In the genomic region with DNA sequence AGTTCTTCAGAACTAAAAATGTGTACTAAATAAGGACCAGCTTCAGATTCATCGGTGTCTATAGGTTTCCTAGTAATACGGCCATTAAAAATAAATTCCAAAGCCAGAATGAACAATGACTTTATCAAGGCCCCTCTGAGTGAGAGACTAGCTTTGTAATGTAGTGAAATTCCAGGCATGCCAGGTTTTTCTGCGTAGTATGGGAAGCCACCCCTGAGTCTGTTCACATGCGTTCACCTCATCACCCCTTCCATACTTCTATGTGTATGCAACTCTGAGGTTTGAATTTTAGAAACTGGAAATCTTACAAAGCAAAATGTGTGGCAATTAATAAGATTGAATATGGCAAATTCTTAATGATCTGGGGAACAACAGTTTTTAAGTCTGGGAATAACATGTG, we compare ENCODE assay signal across 18 cellular contexts. TPM values are rescaled to one million over a fixed set of nuclear protein-coding genes. Genes with fewer than 3 reads are reported as not detected.
DNase-seq lines count a peak whose midpoint lies in the region; ATAC-seq and TF ChIP-seq lines count a peak whose summit lies in the region.
"Had no signal": no experiment of that assay in that cellular context is flagged by ENCODE, and none has a peak within 500 bp of the region (broad histone marks: within the 10 kb centered on the region; RNA-seq: fewer than 3 reads in every experiment).

No MANE protein-coding gene starts in this region.

- H3K36me3 Mint-ChIP-seq in type B pancreatic cell, result peaks cover 8% of the 10 kb centered on the region

- H3K27ac ChIP-seq in HUES64 (ENCODE audit: low read depth, low read length), result peak overlapping the region; percentile 38
- H3K27ac ChIP-seq in brain microvascular endothelial cell, result no peak overlapping the region
- no peak overlapping the region for H3K27ac ChIP-seq in iPS-20b (ENCODE audit: low read length)
- no peak overlapping the region for H3K27ac ChIP-seq in Peyer's patch

- H3K4me1 ChIP-seq in HUES64 (ENCODE audit: insufficient read depth, low read length), result peaks cover 27% of the 10 kb centered on the region
- H3K4me1 ChIP-seq in iPS-20b (ENCODE audit: insufficient read depth, low read length), result peaks cover 29% of the 10 kb centered on the region
- H3K4me1 ChIP-seq in Peyer's patch, result peaks cover 0 to 6% (median 0%) of the 10 kb centered on the region in 4 donors

- H3K27me3 ChIP-seq in HUES64 (ENCODE audit: insufficient read depth, low read length) (no peaks in the 10 kb centered on the region), brain microvascular endothelial cell (replicated peaks) (no peaks in the 10 kb centered on the region), iPS-20b (ENCODE audit: insufficient read depth, low read length) (no peaks in the 10 kb centered on the region), Peyer's patch (no peaks in the 10 kb centered on the region)

- H3K9ac ChIP-seq in HUES64 (ENCODE audit: low read depth, low read length) (peak overlapping the region; percentile 10; the same call in 1 of the 2 replicates), iPS-20b (ENCODE audit: low read depth, low read length) (peak overlapping the region; percentile 3; the same call in 1 of the 2 replicates)

- TF ChIP-seq POLR2A in Peyer's patch (IDR thresholded peaks at IDR 0.05), result no peak

- H3K9me3 ChIP-seq in HUES64 (ENCODE audit: insufficient read depth, low read depth, low read length) (no peaks in the 10 kb centered on the region), iPS-20b (ENCODE audit: insufficient read depth, low read depth, low read length) (no peaks in the 10 kb centered on the region), Peyer's patch (no peaks in the 10 kb centered on the region)

- peak overlapping the region; percentile 22 for H3K4me3 Mint-ChIP-seq in type B pancreatic cell
- H3K4me3 Mint-ChIP-seq: B cell; CD4-positive, alpha-beta T cell; HFFc6; IgD-negative memory B cell had no signal

- no peaks in the 10 kb centered on the region for H3K9me3 Mint-ChIP-seq in type B pancreatic cell
- H3K9me3 Mint-ChIP-seq: CD4-positive, alpha-beta T cell; HFFc6; IgD-negative memory B cell had no signal

- H3K36me3 ChIP-seq in HUES64 (ENCODE audit: insufficient read depth, low read length), result 0 out of 2 replicates have a peak, but pooled peaks cover 5% of the 10 kb centered on the region
- H3K36me3 ChIP-seq in brain microvascular endothelial cell (replicated peaks), result no peaks in the 10 kb centered on the region
- 0 out of 2 replicates have a peak, but pooled peaks cover 3% of the 10 kb centered on the region for H3K36me3 ChIP-seq in iPS-20b (ENCODE audit: insufficient read depth, low read depth, low read length)
- H3K36me3 ChIP-seq in Peyer's patch, result no peaks in the 10 kb centered on the region

- in situ Hi-C loops in brain microvascular endothelial cell (cut with HindIII; ENCODE audit: low pct_ligation_motif_present, low sequenced_read_pairs), result no loop called here

- ATAC-seq in GM18867 (IDR thresholded peaks at IDR 0.05; ENCODE audit: unreplicated experiment), result no peak
- ATAC-seq: Panc1 had no signal

- no peaks in the 10 kb centered on the region for H3K27me3 Mint-ChIP-seq in type B pancreatic cell
- H3K27me3 Mint-ChIP-seq: B cell; CD4-positive, alpha-beta T cell; IgD-negative memory B cell had no signal

- TF ChIP-seq CTCF in brain microvascular endothelial cell (IDR thresholded peaks at IDR 0.05; ENCODE audit: low read depth, low read length, missing control alignments), result no peak
- no peak for TF ChIP-seq CTCF in type B pancreatic cell (conservative IDR thresholded peaks at IDR 0.05)
- TF ChIP-seq CTCF in Peyer's patch (IDR thresholded peaks at IDR 0.05), result no peak

- H3K27ac Mint-ChIP-seq in type B pancreatic cell, result peak overlapping the region; percentile 76
- H3K27ac Mint-ChIP-seq: B cell; CD4-positive, alpha-beta T cell; HFFc6 had no signal

- DNase-seq in brain microvascular endothelial cell, result peak; percentile 16
- DNase-seq in type B pancreatic cell (ENCODE audit: extremely low spot score, unreplicated experiment), result no peak
- DNase-seq in Peyer's patch, result no peak
- no peak for DNase-seq in activated effector memory CD4-positive, alpha-beta T cell treated with anti-CD3 and anti-CD28 coated beads, Interleukin-2, amount 50 U/mL, for 16 hours
- DNase-seq: CD4-positive, alpha-beta T cell; DMS79; GOT3; HFFc6; NCI-H187 treated with DMSO at 0.1 percent for 48 hours; NCI-H2171; NCI-H82; Right ventricle myocardium superior had no signal

- H3K4me3 ChIP-seq in HUES64 (ENCODE audit: low read length), result no peak overlapping the region
- no peak overlapping the region for H3K4me3 ChIP-seq in brain microvascular endothelial cell (ENCODE audit: low read depth, low read length)
- no peak overlapping the region for H3K4me3 ChIP-seq in iPS-20b (ENCODE audit: low read length)
- H3K4me3 ChIP-seq in Peyer's patch, result no peak overlapping the region

- H3K4me1 Mint-ChIP-seq in type B pancreatic cell (ENCODE audit: unreplicated experiment), result peaks cover 19% of the 10 kb centered on the region
- H3K4me1 Mint-ChIP-seq: B cell, IgD-negative memory B cell had no signal

- WGBS in HUES64, result 89% methylated on average over 3 of the region's 4 CpGs

RNA-seq across cellular contexts. Expression of gene RNF32, which starts 24.5 kb away (rescaled TPM):
- polyA plus RNA-seq in HUES64 (2013, experiment 1 of 2), result 0.75 TPM
- polyA plus RNA-seq in HUES64 (2013, experiment 2 of 2), result 1.0 TPM
- total RNA-seq in type B pancreatic cell (ENCODE audit: low replicate concordance) (1.4 and 2.6 TPM in 2 replicates), Peyer's patch (1 to 10 TPM in 3 of 4 donors, not detected in 1; 1.3 to 3.8 (median 2.1) TPM)
